8 cellular contexts compared by ENCODE assay signal in genomic region chr22:36239401-36240171, GRCh38.
A peak's percentile ranks its signal among the peaks of the same experiment; 100 is the strongest.
DNase-seq lines count a peak whose midpoint lies in the region; ATAC-seq and TF ChIP-seq lines count a peak whose summit lies in the region.

A gene with protein sequence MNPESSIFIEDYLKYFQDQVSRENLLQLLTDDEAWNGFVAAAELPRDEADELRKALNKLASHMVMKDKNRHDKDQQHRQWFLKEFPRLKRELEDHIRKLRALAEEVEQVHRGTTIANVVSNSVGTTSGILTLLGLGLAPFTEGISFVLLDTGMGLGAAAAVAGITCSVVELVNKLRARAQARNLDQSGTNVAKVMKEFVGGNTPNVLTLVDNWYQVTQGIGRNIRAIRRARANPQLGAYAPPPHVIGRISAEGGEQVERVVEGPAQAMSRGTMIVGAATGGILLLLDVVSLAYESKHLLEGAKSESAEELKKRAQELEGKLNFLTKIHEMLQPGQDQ (minus strand): TSS chr22:36239527. CDS start chr22:36233162, 6,365 bp downstream.

- POLR2A ChIA-PET in AG04449 (lab: Yijun Ruan, JAX): interaction anchor here (1.0 to 1.3 kb wide), 3 partner anchors 14 to 147 kb away, joined by 3 to 6 read pairs (median 4); partner anchors contain the start of gene APOL1

- CTCF ChIA-PET in AG04449 (lab: Yijun Ruan, JAX): interaction anchor here (0.7 to 6.1 kb wide), 28 partner anchors 10 to 247 kb away, joined by 3 to 47 read pairs (median 4); partner anchors contain the start of gene APOL1

- H3K4me3 ChIP-seq in AG04449 (ENCODE audit: low read depth, low read length): peak within 1 kb of the TSS; percentile 75

- DNase-seq in AG04449 (ENCODE audit: low read depth, low spot score): peak; percentile 67
- peak; percentile 91 for DNase-seq in NCI-H2171 treated with DMSO at 0.1 percent for 48 hours (lab: John Stamatoyannopoulos, UW)
- DNase-seq in activated CD4-positive, CD25-positive, alpha-beta regulatory T cell (lab: John Stamatoyannopoulos, UW): peak; percentile 50 to 75 (median 70)
- peak; percentile 84 for DNase-seq in central memory CD4-positive, alpha-beta T cell
- peak; percentile 95 for DNase-seq in iris pigment epithelial cell (ENCODE audit: low read depth)
- peak; percentile 69 to 82 for DNase-seq in stimulated activated CD4-positive, alpha-beta T cell treated with anti-CD3 and anti-CD28 coated beads, Interleukin-12 subunit alpha, Interleukin-12 subunit beta, amount 100 ng/mL, for 24 hours (ENCODE audit: low read depth in 2 of 2)

- peak; percentile 83 for TF ChIP-seq CTCF in AG04449 (IDR thresholded peaks at IDR 0.05; ENCODE audit: insufficient read depth, low read length, missing control alignments)

- ATAC-seq in GM18867 (IDR thresholded peaks at IDR 0.05; ENCODE audit: unreplicated experiment) (peak; percentile 88), HG03103 (IDR thresholded peaks at IDR 0.05; ENCODE audit: low read depth, unreplicated experiment) (peak; percentile 78)

Comparison
In these comparisons a context has a peak if more than half of its experiments do, and no peak if none do; other contexts are left out.
1. Peak in every context shown above with its lines: DNase-seq, ATAC-seq and H3K4me3 ChIP-seq.